8 cellular contexts compared by ENCODE assay signal in the genomic region with DNA sequence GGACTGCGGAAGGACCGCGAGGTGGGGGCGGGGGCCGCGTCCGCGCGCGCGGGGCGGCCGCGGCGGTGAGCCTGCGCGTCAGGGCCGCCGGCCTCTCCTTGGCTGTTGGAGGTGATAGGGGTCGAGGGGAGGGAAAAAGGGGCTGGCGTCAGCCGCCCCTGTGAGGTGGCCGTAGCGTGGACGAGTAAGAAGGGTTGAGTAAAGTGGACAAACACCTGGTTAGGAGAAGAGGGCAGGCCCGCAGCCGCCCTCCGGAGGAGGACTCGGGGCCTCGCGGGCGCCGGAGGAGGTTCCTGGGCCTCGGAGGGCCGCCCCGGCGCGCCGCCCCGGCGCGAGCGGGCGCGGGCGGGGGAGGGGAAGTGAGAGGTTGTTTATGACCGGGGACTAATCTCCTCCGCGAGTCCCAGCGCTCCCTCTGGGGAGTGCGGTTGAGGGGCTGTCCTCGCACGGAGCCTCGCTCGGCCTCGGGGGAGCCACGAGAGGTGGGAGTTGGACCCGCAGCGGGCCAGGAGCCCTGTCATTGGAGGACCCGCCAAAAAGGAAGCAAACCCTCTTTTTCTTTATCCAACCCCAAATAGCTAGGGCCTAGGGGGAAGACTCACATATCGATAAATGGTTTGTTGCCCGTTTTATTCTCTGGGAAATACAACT. TPM values are rescaled to one million over a fixed set of nuclear protein-coding genes. Genes with fewer than 3 reads are reported as not detected.
DNase-seq lines count a peak whose midpoint lies in the region; ATAC-seq and TF ChIP-seq lines count a peak whose summit lies in the region.

No MANE protein-coding gene starts in this region.

- H3K79me2 ChIP-seq in OCI-LY3 (ENCODE audit: low read length), result peaks cover 46% of the 10 kb centered on the region

- peak overlapping the region; percentile 80 for H3K4me3 ChIP-seq in BLaER1
- H3K4me3 ChIP-seq in OCI-LY3 (ENCODE audit: low read length), result peak overlapping the region; percentile 79
- H3K4me3 ChIP-seq in fibroblast of villous mesenchyme (ENCODE audit: low read depth, low read length), result peak overlapping the region; percentile 74
- peak overlapping the region; percentile 85 for H3K4me3 ChIP-seq in suprapubic skin

- ATAC-seq in HG03354 (IDR thresholded peaks at IDR 0.05; ENCODE audit: poor library complexity, severe bottlenecking, unreplicated experiment), result peak; percentile 40

- DNase-seq in GM19238 (ENCODE audit: insufficient read length, low spot score) (peak; percentile 61), fibroblast of villous mesenchyme (ENCODE audit: low read depth) (no peak), occipital lobe (lab: John Stamatoyannopoulos, UW) (peak; percentile 87), suprapubic skin (ENCODE audit: low spot score in 2 of 2) (peak; percentile 88 to 89)
- peak; percentile 62 to 70 for DNase-seq in activated T-helper 1 cell treated with anti-CD3 and anti-CD28 coated beads, Interleukin-2, amount 50 U/mL, for 16 hours (ENCODE audit: low read depth in 1 of 2, low spot score in 1 of 2)

- H3K4me1 ChIP-seq in BLaER1 (peaks cover 37% of the 10 kb centered on the region), OCI-LY3 (ENCODE audit: low read length) (peaks cover 28% of the 10 kb centered on the region), suprapubic skin (peaks cover 33% of the 10 kb centered on the region)

- WGBS in suprapubic skin, result 0% methylated on average over 34 of the region's 62 CpGs

- H3K27me3 ChIP-seq in BLaER1, result no peaks in the 10 kb centered on the region
- H3K27me3 ChIP-seq in OCI-LY3 (ENCODE audit: low read depth, low read length), result no peaks in the 10 kb centered on the region
- H3K27me3 ChIP-seq in suprapubic skin, result no peaks in the 10 kb centered on the region

- H3K9me3 ChIP-seq in BLaER1 (peaks cover 24% of the 10 kb centered on the region), OCI-LY3 (ENCODE audit: insufficient read depth, low read length) (peaks cover 14% of the 10 kb centered on the region; the same call in 1 of the 2 replicates), suprapubic skin (no peaks in the 10 kb centered on the region)

- peak overlapping the region; percentile 96 for H3K4me2 ChIP-seq in BLaER1
- peak overlapping the region; percentile 91 for H3K4me2 ChIP-seq in OCI-LY3 (ENCODE audit: low read length)

- H3K9ac ChIP-seq in BLaER1 (peak overlapping the region; percentile 99), OCI-LY3 (ENCODE audit: low read length) (peak overlapping the region; percentile 89)

- peaks cover 28% of the 10 kb centered on the region for H3K36me3 ChIP-seq in BLaER1
- peaks cover 56% of the 10 kb centered on the region for H3K36me3 ChIP-seq in OCI-LY3 (replicated peaks; ENCODE audit: low read depth, low read length)
- peaks cover 17% of the 10 kb centered on the region for H3K36me3 ChIP-seq in suprapubic skin

- TF ChIP-seq EP300 in suprapubic skin (IDR thresholded peaks at IDR 0.05), result no peak

- H4K20me1 ChIP-seq in BLaER1 (no peaks in the 10 kb centered on the region), OCI-LY3 (ENCODE audit: insufficient read depth, low read length) (peaks cover 4% of the 10 kb centered on the region; the same call in 1 of the 2 replicates)

- H2AFZ ChIP-seq in OCI-LY3 (ENCODE audit: low read depth, low read length), result no peak overlapping the region

- TF ChIP-seq POLR2A in suprapubic skin (IDR thresholded peaks at IDR 0.05), result peak; percentile 60 to 77

- H3K27ac ChIP-seq in BLaER1, result peak overlapping the region; percentile 100
- H3K27ac ChIP-seq in OCI-LY3 (ENCODE audit: low read length), result peak overlapping the region; percentile 92
- H3K27ac ChIP-seq in suprapubic skin, result peak overlapping the region; percentile 98

- no peak for TF ChIP-seq CTCF in OCI-LY3 (IDR thresholded peaks at IDR 0.05; ENCODE audit: low read depth, low read length)
- TF ChIP-seq CTCF in fibroblast of villous mesenchyme (IDR thresholded peaks at IDR 0.05; ENCODE audit: insufficient read depth, low read depth, low read length), result no peak
- no peak for TF ChIP-seq CTCF in suprapubic skin (IDR thresholded peaks at IDR 0.05)

RNA-seq across cellular contexts. Expression of gene INTS6, which starts 0.6 kb away (rescaled TPM):
- 48.0 and 69.1 TPM in 2 replicates for total RNA-seq in fibroblast of villous mesenchyme
- total RNA-seq in occipital lobe, result 52.9 TPM
- total RNA-seq in suprapubic skin, result 10 to 100 TPM; 30.7 to 48.5 (median 41.5) TPM
